Comparison of ENCODE assay signal across 18 cellular contexts in genomic region chr14:32578181-32578580, GRCh38.
DNase-seq lines count a peak whose midpoint lies in the region; ATAC-seq and TF ChIP-seq lines count a peak whose summit lies in the region.
"Had no signal": no experiment of that assay in that cellular context is flagged by ENCODE, and none has a peak within 500 bp of the region (broad histone marks: within the 10 kb centered on the region; RNA-seq: fewer than 3 reads in every experiment).

No MANE protein-coding gene starts in this region.

- CTCF ChIA-PET in GM10248 (lab: Yijun Ruan, JAX): interaction anchor here (1.2 to 4.8 kb wide), 4 partner anchors 10 to 1745 kb away, joined by 4 to 65 read pairs (median 6); no protein-coding TSS in a partner anchor

- H3K4me1 Mint-ChIP-seq in naive thymus-derived CD8-positive, alpha-beta T cell: no peaks in the 10 kb centered on the region
- no peaks in the 10 kb centered on the region for H3K4me1 Mint-ChIP-seq in endodermal cell
- H3K4me1 Mint-ChIP-seq: activated CD4-positive, alpha-beta T cell treated with anti-CD3 and anti-CD28 coated beads, Interleukin-2, amount 10 ng/mL, durations not matched to agents 24 days and 14 days; CD4-positive, CD25-positive, alpha-beta regulatory T cell had no signal

- H3K27me3 Mint-ChIP-seq in naive thymus-derived CD8-positive, alpha-beta T cell: peaks cover 0 to 9% (median 2%) of the 10 kb centered on the region in 5 donors
- peaks cover 6% of the 10 kb centered on the region for H3K27me3 Mint-ChIP-seq in endodermal cell (ENCODE audit: insufficient read depth)

- H2BK120ac ChIP-seq in trophoblast cell (ENCODE audit: insufficient read depth, low read length, poor library complexity): no peak overlapping the region

- no peak overlapping the region for H3K4ac ChIP-seq in trophoblast cell (ENCODE audit: low read depth, low read length)

- no peak for TF ChIP-seq CTCF in GM10248 (IDR thresholded peaks at IDR 0.05; ENCODE audit: control extremely low read depth, extremely low read depth, low read depth, missing control alignments)
- TF ChIP-seq CTCF in endodermal cell (conservative IDR thresholded peaks at IDR 0.05): no peak

- H3K36me3 Mint-ChIP-seq in naive thymus-derived CD8-positive, alpha-beta T cell: no peaks in the 10 kb centered on the region
- H3K36me3 Mint-ChIP-seq in endodermal cell (ENCODE audit: low read depth): no peaks in the 10 kb centered on the region
- H3K36me3 Mint-ChIP-seq: CD4-positive, CD25-positive, alpha-beta regulatory T cell; IgD-negative memory B cell had no signal

- no peak overlapping the region for H2BK12ac ChIP-seq in trophoblast cell (ENCODE audit: low read length)

- POLR2A ChIA-PET in GM10248 (lab: Yijun Ruan, JAX): no interaction called here
- POLR2A ChIA-PET in naive thymus-derived CD8-positive, alpha-beta T cell (lab: Charles Lee): no interaction called here

- no peak overlapping the region for H4K8ac ChIP-seq in trophoblast cell (ENCODE audit: low read depth, low read length)

- WGBS in trophoblast cell (ENCODE audit: extremely low coverage, insufficient coverage, insufficient read length): no CpG with 5 or more reads among the region's 1 CpG
- WGBS in endodermal cell (ENCODE audit: insufficient coverage in 1 of 2, insufficient read length in 1 of 2), 2 experiments: 88% methylated on average over 1 of the region's 1 CpG; no CpG with 5 or more reads in 1 of the 2 experiments

- H2BK5ac ChIP-seq in trophoblast cell (ENCODE audit: low read depth, low read length, poor library complexity): no peak overlapping the region

- peaks cover 0 to 3% (median 0%) of the 10 kb centered on the region in 9 donors for H3K9me3 Mint-ChIP-seq in naive thymus-derived CD8-positive, alpha-beta T cell
- peaks cover 13% of the 10 kb centered on the region for H3K9me3 Mint-ChIP-seq in endodermal cell
- H3K9me3 Mint-ChIP-seq: activated CD4-positive, alpha-beta T cell treated with anti-CD3 and anti-CD28 coated beads, Interleukin-2, amount 10 ng/mL, durations not matched to agents 24 days and 14 days; activated T-cell treated with anti-CD3 and anti-CD28 coated beads, Interleukin-2, amount 50 U/mL, for 4 hours; CD4-positive, CD25-positive, alpha-beta regulatory T cell; IgD-negative memory B cell had no signal

- H3K27ac ChIP-seq in trophoblast cell (ENCODE audit: low read depth, low read length): no peak overlapping the region
- H3K27ac ChIP-seq in endodermal cell (ENCODE audit: low read depth, low read length): no peak overlapping the region
- H3K27ac ChIP-seq: epithelial cell of prostate, heart left ventricle, tibial artery had no signal

- no peak overlapping the region for H3K23ac ChIP-seq in trophoblast cell (ENCODE audit: low read length)

- H3K9ac ChIP-seq in trophoblast cell (ENCODE audit: low read length) (no peak overlapping the region), endodermal cell (ENCODE audit: extremely low read depth, low read length, poor library complexity, severe bottlenecking) (no peak overlapping the region)

- no peak overlapping the region for H4K12ac ChIP-seq in trophoblast cell (ENCODE audit: low read depth, low read length)

- no peaks in the 10 kb centered on the region for H3K36me3 ChIP-seq in trophoblast cell (ENCODE audit: control insufficient read depth in 1 of 2, insufficient read depth in 2 of 2, low read length in 2 of 2)
- H3K36me3 ChIP-seq in endodermal cell (ENCODE audit: control insufficient read depth, insufficient read depth, low read length): no peaks in the 10 kb centered on the region
- H3K36me3 ChIP-seq: tibial artery had no signal

- H3K4me3 ChIP-seq in trophoblast cell (ENCODE audit: low read depth, low read length) (no peak overlapping the region), endodermal cell (ENCODE audit: low read length) (no peak overlapping the region)
- H3K4me3 ChIP-seq: heart left ventricle, tibial artery had no signal

- H3K27me3 ChIP-seq in trophoblast cell (ENCODE audit: insufficient read depth, low read length) (no peaks in the 10 kb centered on the region), endodermal cell (ENCODE audit: control insufficient read depth, insufficient read depth, low read length, poor library complexity, severe bottlenecking) (peaks cover 9% of the 10 kb centered on the region)
- H3K27me3 ChIP-seq: heart left ventricle, tibial artery had no signal

- no peaks in the 10 kb centered on the region for H3K79me1 ChIP-seq in trophoblast cell (ENCODE audit: low read length)

- DNase-seq in GM10248 (ENCODE audit: extremely low spot score) (peak; percentile 19), trophoblast cell (no peak), endodermal cell (no peak)
- DNase-seq in naive thymus-derived CD8-positive, alpha-beta T cell: no peak
- DNase-seq: activated CD4-positive, alpha-beta T cell treated with anti-CD3 and anti-CD28 coated beads, Interleukin-2, amount 10 ng/mL, durations not matched to agents 24 days and 14 days; activated T-cell treated with anti-CD3 and anti-CD28 coated beads, Interleukin-2, amount 50 U/mL, for 4 hours; amniotic stem cell; CD4-positive, CD25-positive, alpha-beta regulatory T cell; heart left ventricle; NCI-H526; tibial artery had no signal

- H3K27ac Mint-ChIP-seq in naive thymus-derived CD8-positive, alpha-beta T cell: no peak overlapping the region
- no peak overlapping the region for H3K27ac Mint-ChIP-seq in endodermal cell
- H3K27ac Mint-ChIP-seq: activated CD4-positive, alpha-beta T cell treated with anti-CD3 and anti-CD28 coated beads, Interleukin-2, amount 10 ng/mL, durations not matched to agents 24 days and 14 days; CD4-positive, CD25-positive, alpha-beta regulatory T cell; IgD-negative memory B cell; progenitor cell of endocrine pancreas had no signal

- no peaks in the 10 kb centered on the region for H3K79me2 ChIP-seq in trophoblast cell (ENCODE audit: control insufficient read depth, insufficient read depth, low read length, poor library complexity)

- no peak overlapping the region for H3K4me3 Mint-ChIP-seq in naive thymus-derived CD8-positive, alpha-beta T cell
- H3K4me3 Mint-ChIP-seq in endodermal cell: no peak overlapping the region
- H3K4me3 Mint-ChIP-seq: activated CD4-positive, alpha-beta T cell treated with anti-CD3 and anti-CD28 coated beads, Interleukin-2, amount 10 ng/mL, durations not matched to agents 24 days and 14 days; activated T-cell treated with anti-CD3 and anti-CD28 coated beads, Interleukin-2, amount 50 U/mL, for 4 hours; CD4-positive, CD25-positive, alpha-beta regulatory T cell; IgD-negative memory B cell had no signal

- peak; percentile 74 for ATAC-seq in GM18909 (IDR thresholded peaks at IDR 0.05; ENCODE audit: poor library complexity, unreplicated experiment)
- peak; percentile 89 for ATAC-seq in GM21723 (IDR thresholded peaks at IDR 0.05; ENCODE audit: unreplicated experiment)
- ATAC-seq in HG03175 (IDR thresholded peaks at IDR 0.05; ENCODE audit: unreplicated experiment): peak; percentile 75
- ATAC-seq in naive thymus-derived CD8-positive, alpha-beta T cell: no peak
- ATAC-seq in HG02840 (IDR thresholded peaks at IDR 0.05; ENCODE audit: low FRiP score, unreplicated experiment): no peak
- ATAC-seq: activated T-cell treated with anti-CD3 and anti-CD28 coated beads, Interleukin-2, amount 50 U/mL, for 4 hours; heart left ventricle had no signal

- no peak overlapping the region for H4K91ac ChIP-seq in trophoblast cell (ENCODE audit: low read depth, low read length)

- no peak overlapping the region for H2AK5ac ChIP-seq in trophoblast cell (ENCODE audit: low read length)

- H3K4me2 ChIP-seq in trophoblast cell (ENCODE audit: low read length): no peak overlapping the region

- H3K14ac ChIP-seq in trophoblast cell (ENCODE audit: low read length): no peak overlapping the region

- H3K4me1 ChIP-seq in trophoblast cell (ENCODE audit: control insufficient read depth in 1 of 2, insufficient read depth in 2 of 2, low read length in 2 of 2): no peaks in the 10 kb centered on the region
- H3K4me1 ChIP-seq in endodermal cell (ENCODE audit: control insufficient read depth, insufficient read depth, low read length): no peaks in the 10 kb centered on the region

- H3K9me3 ChIP-seq in trophoblast cell (ENCODE audit: insufficient read depth, low read depth, low read length) (no peaks in the 10 kb centered on the region), endodermal cell (ENCODE audit: control insufficient read depth, low read length) (no peaks in the 10 kb centered on the region)
- H3K9me3 ChIP-seq: heart left ventricle, tibial artery had no signal

- H3K18ac ChIP-seq in trophoblast cell (ENCODE audit: low read length): no peak overlapping the region

- H2AFZ ChIP-seq in trophoblast cell (ENCODE audit: insufficient read depth, low read length, poor library complexity): no peak overlapping the region

Comparison
In these comparisons a context has a peak if more than half of its experiments do, and no peak if none do; other contexts are left out.
1. ATAC-seq: peak in GM18909 (single experiment), GM21723 (single experiment) and HG03175 (single experiment); none in naive thymus-derived CD8-positive, alpha-beta T cell (0 of 2) and HG02840 (single experiment).